In the genomic region with DNA sequence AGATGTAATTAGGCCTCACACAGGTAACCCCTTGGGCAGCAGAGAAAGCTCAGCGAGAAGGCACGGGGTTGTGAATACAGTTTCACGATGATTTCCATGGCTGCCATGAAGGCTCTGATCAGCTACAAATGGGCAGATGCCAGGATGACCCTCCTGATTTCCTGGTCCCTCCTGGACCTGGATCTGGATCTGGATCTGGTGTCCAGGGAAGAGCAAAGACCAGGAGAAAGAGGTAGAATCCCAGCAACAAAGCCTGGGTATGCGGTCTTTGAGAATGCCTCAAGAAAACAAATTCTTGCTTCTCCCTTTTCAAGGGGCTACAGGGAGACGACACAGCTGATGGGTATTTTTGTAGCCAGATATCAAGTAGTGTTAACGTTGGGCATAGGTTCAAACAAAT, we compare ENCODE assay signal across 2 cellular contexts.
TF ChIP-seq lines count a peak whose summit lies in the region.

No MANE protein-coding gene starts in this region.

TF ChIP-seq in GM23338, 12 proteins besides CTCF, POLR2A, EP300 and RAD21:
- no peak for TF ChIP-seq STAT1 (IDR thresholded peaks at IDR 0.05; ENCODE audit: unreplicated experiment)
- TF ChIP-seq, protein P1, sequence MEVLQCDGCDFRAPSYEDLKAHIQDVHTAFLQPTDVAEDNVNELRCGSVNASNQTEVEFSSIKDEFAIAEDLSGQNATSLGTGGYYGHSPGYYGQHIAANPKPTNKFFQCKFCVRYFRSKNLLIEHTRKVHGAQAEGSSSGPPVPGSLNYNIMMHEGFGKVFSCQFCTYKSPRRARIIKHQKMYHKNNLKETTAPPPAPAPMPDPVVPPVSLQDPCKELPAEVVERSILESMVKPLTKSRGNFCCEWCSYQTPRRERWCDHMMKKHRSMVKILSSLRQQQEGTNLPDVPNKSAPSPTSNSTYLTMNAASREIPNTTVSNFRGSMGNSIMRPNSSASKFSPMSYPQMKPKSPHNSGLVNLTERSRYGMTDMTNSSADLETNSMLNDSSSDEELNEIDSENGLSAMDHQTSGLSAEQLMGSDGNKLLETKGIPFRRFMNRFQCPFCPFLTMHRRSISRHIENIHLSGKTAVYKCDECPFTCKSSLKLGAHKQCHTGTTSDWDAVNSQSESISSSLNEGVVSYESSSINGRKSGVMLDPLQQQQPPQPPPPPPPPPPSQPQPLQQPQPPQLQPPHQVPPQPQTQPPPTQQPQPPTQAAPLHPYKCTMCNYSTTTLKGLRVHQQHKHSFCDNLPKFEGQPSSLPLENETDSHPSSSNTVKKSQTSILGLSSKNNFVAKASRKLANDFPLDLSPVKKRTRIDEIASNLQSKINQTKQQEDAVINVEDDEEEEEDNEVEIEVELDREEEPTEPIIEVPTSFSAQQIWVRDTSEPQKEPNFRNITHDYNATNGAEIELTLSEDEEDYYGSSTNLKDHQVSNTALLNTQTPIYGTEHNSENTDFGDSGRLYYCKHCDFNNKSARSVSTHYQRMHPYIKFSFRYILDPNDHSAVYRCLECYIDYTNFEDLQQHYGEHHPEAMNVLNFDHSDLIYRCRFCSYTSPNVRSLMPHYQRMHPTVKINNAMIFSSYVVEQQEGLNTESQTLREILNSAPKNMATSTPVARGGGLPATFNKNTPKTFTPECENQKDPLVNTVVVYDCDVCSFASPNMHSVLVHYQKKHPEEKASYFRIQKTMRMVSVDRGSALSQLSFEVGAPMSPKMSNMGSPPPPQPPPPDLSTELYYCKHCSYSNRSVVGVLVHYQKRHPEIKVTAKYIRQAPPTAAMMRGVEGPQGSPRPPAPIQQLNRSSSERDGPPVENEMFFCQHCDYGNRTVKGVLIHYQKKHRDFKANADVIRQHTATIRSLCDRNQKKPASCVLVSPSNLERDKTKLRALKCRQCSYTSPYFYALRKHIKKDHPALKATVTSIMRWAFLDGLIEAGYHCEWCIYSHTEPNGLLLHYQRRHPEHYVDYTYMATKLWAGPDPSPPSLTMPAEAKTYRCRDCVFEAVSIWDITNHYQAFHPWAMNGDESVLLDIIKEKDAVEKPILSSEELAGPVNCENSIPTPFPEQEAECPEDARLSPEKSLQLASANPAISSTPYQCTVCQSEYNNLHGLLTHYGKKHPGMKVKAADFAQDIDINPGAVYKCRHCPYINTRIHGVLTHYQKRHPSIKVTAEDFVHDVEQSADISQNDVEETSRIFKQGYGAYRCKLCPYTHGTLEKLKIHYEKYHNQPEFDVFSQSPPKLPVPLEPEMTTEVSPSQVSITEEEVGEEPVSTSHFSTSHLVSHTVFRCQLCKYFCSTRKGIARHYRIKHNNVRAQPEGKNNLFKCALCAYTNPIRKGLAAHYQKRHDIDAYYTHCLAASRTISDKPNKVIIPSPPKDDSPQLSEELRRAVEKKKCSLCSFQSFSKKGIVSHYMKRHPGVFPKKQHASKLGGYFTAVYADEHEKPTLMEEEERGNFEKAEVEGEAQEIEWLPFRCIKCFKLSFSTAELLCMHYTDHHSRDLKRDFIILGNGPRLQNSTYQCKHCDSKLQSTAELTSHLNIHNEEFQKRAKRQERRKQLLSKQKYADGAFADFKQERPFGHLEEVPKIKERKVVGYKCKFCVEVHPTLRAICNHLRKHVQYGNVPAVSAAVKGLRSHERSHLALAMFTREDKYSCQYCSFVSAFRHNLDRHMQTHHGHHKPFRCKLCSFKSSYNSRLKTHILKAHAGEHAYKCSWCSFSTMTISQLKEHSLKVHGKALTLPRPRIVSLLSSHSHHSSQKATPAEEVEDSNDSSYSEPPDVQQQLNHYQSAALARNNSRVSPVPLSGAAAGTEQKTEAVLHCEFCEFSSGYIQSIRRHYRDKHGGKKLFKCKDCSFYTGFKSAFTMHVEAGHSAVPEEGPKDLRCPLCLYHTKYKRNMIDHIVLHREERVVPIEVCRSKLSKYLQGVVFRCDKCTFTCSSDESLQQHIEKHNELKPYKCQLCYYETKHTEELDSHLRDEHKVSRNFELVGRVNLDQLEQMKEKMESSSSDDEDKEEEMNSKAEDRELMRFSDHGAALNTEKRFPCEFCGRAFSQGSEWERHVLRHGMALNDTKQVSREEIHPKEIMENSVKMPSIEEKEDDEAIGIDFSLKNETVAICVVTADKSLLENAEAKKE (CRISPR knock-in tag; IDR thresholded peaks at IDR 0.05), result no peak
- TF ChIP-seq ZNF114 (CRISPR knock-in tag; IDR thresholded peaks at IDR 0.05), result no peak
- TF ChIP-seq JUNB (IDR thresholded peaks at IDR 0.05; ENCODE audit: unreplicated experiment), result no peak
- no peak for TF ChIP-seq ZNF331 (CRISPR knock-in tag; IDR thresholded peaks at IDR 0.05; ENCODE audit: low read depth)
- TF ChIP-seq, protein P2, sequence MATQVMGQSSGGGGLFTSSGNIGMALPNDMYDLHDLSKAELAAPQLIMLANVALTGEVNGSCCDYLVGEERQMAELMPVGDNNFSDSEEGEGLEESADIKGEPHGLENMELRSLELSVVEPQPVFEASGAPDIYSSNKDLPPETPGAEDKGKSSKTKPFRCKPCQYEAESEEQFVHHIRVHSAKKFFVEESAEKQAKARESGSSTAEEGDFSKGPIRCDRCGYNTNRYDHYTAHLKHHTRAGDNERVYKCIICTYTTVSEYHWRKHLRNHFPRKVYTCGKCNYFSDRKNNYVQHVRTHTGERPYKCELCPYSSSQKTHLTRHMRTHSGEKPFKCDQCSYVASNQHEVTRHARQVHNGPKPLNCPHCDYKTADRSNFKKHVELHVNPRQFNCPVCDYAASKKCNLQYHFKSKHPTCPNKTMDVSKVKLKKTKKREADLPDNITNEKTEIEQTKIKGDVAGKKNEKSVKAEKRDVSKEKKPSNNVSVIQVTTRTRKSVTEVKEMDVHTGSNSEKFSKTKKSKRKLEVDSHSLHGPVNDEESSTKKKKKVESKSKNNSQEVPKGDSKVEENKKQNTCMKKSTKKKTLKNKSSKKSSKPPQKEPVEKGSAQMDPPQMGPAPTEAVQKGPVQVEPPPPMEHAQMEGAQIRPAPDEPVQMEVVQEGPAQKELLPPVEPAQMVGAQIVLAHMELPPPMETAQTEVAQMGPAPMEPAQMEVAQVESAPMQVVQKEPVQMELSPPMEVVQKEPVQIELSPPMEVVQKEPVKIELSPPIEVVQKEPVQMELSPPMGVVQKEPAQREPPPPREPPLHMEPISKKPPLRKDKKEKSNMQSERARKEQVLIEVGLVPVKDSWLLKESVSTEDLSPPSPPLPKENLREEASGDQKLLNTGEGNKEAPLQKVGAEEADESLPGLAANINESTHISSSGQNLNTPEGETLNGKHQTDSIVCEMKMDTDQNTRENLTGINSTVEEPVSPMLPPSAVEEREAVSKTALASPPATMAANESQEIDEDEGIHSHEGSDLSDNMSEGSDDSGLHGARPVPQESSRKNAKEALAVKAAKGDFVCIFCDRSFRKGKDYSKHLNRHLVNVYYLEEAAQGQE (IDR thresholded peaks at IDR 0.05; ENCODE audit: unreplicated experiment), result no peak
- TF ChIP-seq NANOG (IDR thresholded peaks at IDR 0.05; ENCODE audit: borderline replicate concordance), result no peak

TF ChIP-seq in H1, 55 proteins besides CTCF, POLR2A, EP300 and RAD21:
- TF ChIP-seq SP1 (IDR thresholded peaks at IDR 0.05; ENCODE audit: low read depth, low read length), result peak; percentile 95
- 0 out of 2 replicates have a peak, but pooled peaks have one; percentile 17 for TF ChIP-seq SRF (IDR thresholded peaks at IDR 0.05; ENCODE audit: low read depth, low read length)
- no peak for TF ChIP-seq CHD2 (IDR thresholded peaks at IDR 0.05; ENCODE audit: low read length)
TF ChIP-seq in H1: peak in this region for 2.
